ENCODE assay signal across 22 cellular contexts in genomic region chr2:80429251-80429650, GRCh38.
"Had no signal": no experiment of that assay in that cellular context is flagged by ENCODE, and none has a peak within 500 bp of the region (broad histone marks: within the 10 kb centered on the region; RNA-seq: fewer than 3 reads in every experiment).

No MANE protein-coding gene starts in this region.

- DNase-seq: activated CD4-positive, alpha-beta T cell treated with anti-CD3 and anti-CD28 coated beads, Interleukin-2, amount 10 ng/mL, durations not matched to agents 24 days and 14 days; activated CD4-positive, CD25-positive, alpha-beta regulatory T cell; activated CD8-positive, alpha-beta T cell treated with anti-CD3 and anti-CD28 coated beads for 36 hours; activated naive CD4-positive, alpha-beta T cell; activated naive CD8-positive, alpha-beta T cell treated with anti-CD3 and anti-CD28 coated beads for 36 hours; activated T-cell treated with anti-CD3 and anti-CD28 coated beads, Interleukin-2, amount 50 U/mL, for 1 hour; amniotic stem cell; effector CD8-positive, alpha-beta T cell; esophagus squamous epithelium; mesenchymal stem cell; naive thymus-derived CD8-positive, alpha-beta T cell; sigmoid colon; stimulated activated CD4-positive, alpha-beta T cell treated with anti-CD3 and anti-CD28 coated beads, Interleukin-4, amount 100 ng/mL, for 4 hours; T-cell; upper lobe of right lung had no signal

- H3K9ac ChIP-seq: parathyroid adenoma had no signal

- H3K36me3 ChIP-seq: cardiac muscle cell, esophagus squamous epithelium, neutrophil, sigmoid colon, thoracic aorta, upper lobe of right lung had no signal

- H2AFZ ChIP-seq: parathyroid adenoma had no signal

- H3K27me3 ChIP-seq: cardiac muscle cell, esophagus squamous epithelium, neutrophil, sigmoid colon, upper lobe of right lung had no signal

- FAIRE-seq: endothelial cell of umbilical vein had no signal

- H3K27ac ChIP-seq: cardiac muscle cell, esophagus squamous epithelium, neutrophil, parathyroid adenoma, thoracic aorta, upper lobe of right lung had no signal

- ATAC-seq: activated CD8-positive, alpha-beta T cell treated with anti-CD3 and anti-CD28 coated beads for 36 hours; activated T-helper 17 cell treated with anti-CD3 and anti-CD28 coated beads, Interleukin-2, amount 50 U/mL, for 72 hours; naive thymus-derived CD8-positive, alpha-beta T cell; stimulated activated memory B cell treated with anti-CD40 and anti-IgM and Interleukin-4, amounts not matched to agents 10 μg/mL and 1 μg/mL and 100 μg/mL, for 72 hours; T-cell; upper lobe of right lung had no signal

- H3K9me3 ChIP-seq: neutrophil, sigmoid colon, thoracic aorta, upper lobe of right lung had no signal

- H3K4me3 ChIP-seq: cardiac muscle cell, esophagus squamous epithelium, sigmoid colon, thoracic aorta, upper lobe of right lung had no signal

- H3K4me1 ChIP-seq: esophagus squamous epithelium, parathyroid adenoma, sigmoid colon, upper lobe of right lung had no signal

- H3K79me2 ChIP-seq: parathyroid adenoma had no signal
